9 cellular contexts compared by ENCODE assay signal in the genomic region with DNA sequence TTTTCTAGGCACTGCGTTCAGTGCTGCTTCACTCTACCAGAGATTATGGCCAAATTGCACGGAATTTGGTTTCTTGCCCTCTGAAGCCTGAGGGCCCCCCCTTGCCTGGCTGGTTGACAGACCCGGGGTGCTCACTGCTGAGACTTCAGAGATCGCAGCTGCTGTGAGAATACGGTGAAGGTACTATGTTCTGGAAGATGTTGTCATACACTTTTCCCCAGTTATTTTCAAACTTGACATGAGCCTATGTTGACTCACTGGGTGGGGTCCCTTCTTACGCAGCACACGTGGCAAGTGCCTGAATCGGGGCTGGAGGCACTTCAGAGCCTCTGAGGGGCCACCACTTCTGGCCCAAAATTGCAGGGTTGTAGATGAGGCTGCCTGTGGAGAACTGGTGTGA. TPM values are rescaled to one million over a fixed set of nuclear protein-coding genes. Genes with fewer than 3 reads are reported as not detected.
DNase-seq lines count a peak whose midpoint lies in the region; ATAC-seq and TF ChIP-seq lines count a peak whose summit lies in the region.
"Not testable (repeated sequence)": the region's sequence is repeated elsewhere in the genome, so short reads cannot be mapped to it uniquely, and the experiment has no call there.
"Had no signal": no experiment of that assay in that cellular context is flagged by ENCODE, and none has a peak within 500 bp of the region (broad histone marks: within the 10 kb centered on the region; RNA-seq: fewer than 3 reads in every experiment).

No MANE protein-coding gene starts in this region.

- H3F3A ChIP-seq in PC-9 (ENCODE audit: insufficient read depth, low read depth): peaks cover 33% of the 10 kb centered on the region

- H3K27ac Mint-ChIP-seq in activated CD4-positive, alpha-beta memory T cell treated with anti-CD3 and anti-CD28 coated beads for 36 hours: peak overlapping the region; percentile 49
- not testable (repeated sequence) for H3K27ac Mint-ChIP-seq in chondrocyte (ENCODE audit: unreplicated experiment); progenitor cell of endocrine pancreas

- POLR2A ChIA-PET in PC-9 (lab: Charles Lee; ENCODE audit: unreplicated experiment); activated CD4-positive, alpha-beta memory T cell treated with anti-CD3 and anti-CD28 coated beads for 36 hours (lab: Charles Lee): not testable (repeated sequence)

- intact Hi-C loops in PC-9 (cut with micrococcal nuclease; ENCODE audit: unreplicated experiment): loop anchor here (5.0 kb wide), 1 partner anchor 72 kb away; a partner anchor contains a TSS
- intact Hi-C loops in activated CD4-positive, alpha-beta memory T cell treated with anti-CD3 and anti-CD28 coated beads for 36 hours (cut with micrococcal nuclease): loop anchor here (5.0 kb wide), 1 partner anchor 97 kb away; a partner anchor contains a TSS
- intact Hi-C loops in left colon (cut with DNase I, micrococcal nuclease); stomach (cut with DNase I; ENCODE audit: low total_unique reads): not testable (repeated sequence)

- 35 to 53% (median 44%) methylated on average over 5 to 8 of the region's 8 CpGs for WGBS in stomach, 5 donors

- H4K20me1 ChIP-seq in PC-9 (ENCODE audit: insufficient read depth): not testable (repeated sequence)

- peaks cover 49% of the 10 kb centered on the region for H3K79me2 ChIP-seq in PC-9 (ENCODE audit: low read depth)

- H3K4me3 ChIP-seq in PC-9, stomach: not testable (repeated sequence)

- H3K27ac ChIP-seq in PC-9: peak overlapping the region; percentile 72; the same call in 1 of the 2 replicates
- peak overlapping the region; percentile 77 to 91 (median 87) for H3K27ac ChIP-seq in stomach

- H3K9me3 Mint-ChIP-seq in activated CD4-positive, alpha-beta memory T cell treated with anti-CD3 and anti-CD28 coated beads for 36 hours; chondrocyte (ENCODE audit: low read depth); progenitor cell of endocrine pancreas (ENCODE audit: low read depth): not testable (repeated sequence)

- TF ChIP-seq POLR2A in stomach (IDR thresholded peaks at IDR 0.05): not testable (repeated sequence)

- not testable (repeated sequence) for H2AFZ ChIP-seq in PC-9

- TF ChIP-seq EP300 in stomach (IDR thresholded peaks at IDR 0.05): not testable (repeated sequence)

- peaks cover 17% of the 10 kb centered on the region for H3K4me1 Mint-ChIP-seq in activated CD4-positive, alpha-beta memory T cell treated with anti-CD3 and anti-CD28 coated beads for 36 hours (ENCODE audit: low read depth)
- H3K4me1 Mint-ChIP-seq in chondrocyte (ENCODE audit: low read depth): peaks cover 14% of the 10 kb centered on the region
- not testable (repeated sequence) for H3K4me1 Mint-ChIP-seq in progenitor cell of endocrine pancreas (ENCODE audit: low read depth)

- CTCF ChIA-PET in PC-9 (lab: Charles Lee); activated CD4-positive, alpha-beta memory T cell treated with anti-CD3 and anti-CD28 coated beads for 36 hours (lab: Charles Lee): not testable (repeated sequence)

- peak; percentile 33 for DNase-seq in ELR (ENCODE audit: low read depth)
- not testable (repeated sequence) for DNase-seq in PC-9; activated CD4-positive, alpha-beta memory T cell treated with anti-CD3 and anti-CD28 coated beads for 36 hours; chondrocyte (ENCODE audit: low spot score); left colon; progenitor cell of endocrine pancreas (ENCODE audit: low spot score, unreplicated experiment); stomach
- DNase-seq in activated effector memory CD4-positive, alpha-beta T cell treated with anti-CD3 and anti-CD28 coated beads, Interleukin-2, amount 50 U/mL, for 16 hours: peak; percentile 13

- peak overlapping the region; percentile 85 for H3K4me2 ChIP-seq in PC-9

- not testable (repeated sequence) for BruUV-seq in PC-9 (replicated peaks; lab: Mats Ljungman, UMichigan)

- H3K27me3 ChIP-seq in PC-9 (ENCODE audit: insufficient read depth, low read depth); stomach: not testable (repeated sequence)

- H3K9me3 ChIP-seq in PC-9 (ENCODE audit: insufficient read depth, low read depth); stomach: not testable (repeated sequence)

- H3K27me3 Mint-ChIP-seq in activated CD4-positive, alpha-beta memory T cell treated with anti-CD3 and anti-CD28 coated beads for 36 hours; chondrocyte (ENCODE audit: low read depth); progenitor cell of endocrine pancreas: not testable (repeated sequence)

- H3K9me2 ChIP-seq in PC-9 (ENCODE audit: insufficient read depth): not testable (repeated sequence)

- not testable (repeated sequence) for H3K36me3 ChIP-seq in PC-9 (ENCODE audit: low read depth); stomach

- H3K4me3 Mint-ChIP-seq in activated CD4-positive, alpha-beta memory T cell treated with anti-CD3 and anti-CD28 coated beads for 36 hours: peak overlapping the region; percentile 66
- H3K4me3 Mint-ChIP-seq in chondrocyte (ENCODE audit: unreplicated experiment) (peak overlapping the region; percentile 4), progenitor cell of endocrine pancreas (ENCODE audit: low read depth) (peak overlapping the region; percentile 96)

- H3K36me3 Mint-ChIP-seq in activated CD4-positive, alpha-beta memory T cell treated with anti-CD3 and anti-CD28 coated beads for 36 hours: peaks cover 11% of the 10 kb centered on the region
- not testable (repeated sequence) for H3K36me3 Mint-ChIP-seq in chondrocyte (ENCODE audit: low read depth); progenitor cell of endocrine pancreas (ENCODE audit: insufficient read depth)

- H3K4me1 ChIP-seq in PC-9 (replicated peaks; ENCODE audit: insufficient read depth): peaks cover 33% of the 10 kb centered on the region
- peaks cover 0 to 30% (median 28%) of the 10 kb centered on the region in 4 donors for H3K4me1 ChIP-seq in stomach

- TF ChIP-seq CTCF in PC-9 (conservative IDR thresholded peaks at IDR 0.05); chondrocyte (IDR thresholded peaks at IDR 0.05); progenitor cell of endocrine pancreas (IDR thresholded peaks at IDR 0.05; ENCODE audit: unreplicated experiment); stomach (IDR thresholded peaks at IDR 0.05): not testable (repeated sequence)

- peak; percentile 60 for ATAC-seq in left colon

RNA-seq across cellular contexts. Expression of a gene that starts 2.0 kb away (rescaled TPM):
- total RNA-seq in PC-9 (2021) (60.4 and 66.5 TPM in 2 replicates), chondrocyte (27.3 to 29.7 TPM (median 27.4 TPM) in 3 replicates), left colon (10 to 100 TPM; 49.3 to 79.6 TPM), progenitor cell of endocrine pancreas (21.4 and 24.5 TPM in 2 replicates), stomach (10 to 100 TPM in 4 of 5 donors, under 1 TPM in 1; 0.89 to 45.6 (median 27.2) TPM)
- 10 to 100 TPM; 61.8 to 62.7 TPM for total RNA-seq in activated CD4-positive, alpha-beta memory T cell treated with anti-CD3 and anti-CD28 coated beads for 36 hours
- polyA plus RNA-seq in stomach: 10 to 100 TPM; 14.4 to 28.6 (median 14.7) TPM

RNA-seq across cellular contexts. Expression of a gene that starts 39.7 kb away (rescaled TPM):
- 14.8 and 21.2 TPM in 2 replicates for total RNA-seq in PC-9 (2021)
- 1 to 10 TPM; 1.6 to 2.4 TPM for total RNA-seq in activated CD4-positive, alpha-beta memory T cell treated with anti-CD3 and anti-CD28 coated beads for 36 hours
- total RNA-seq in chondrocyte: 2.8 to 4.3 TPM (median 3.1 TPM) in 3 replicates
- total RNA-seq in left colon: under 1 TPM; 0.34 to 0.76 TPM
- total RNA-seq in progenitor cell of endocrine pancreas: 6.3 and 6.6 TPM in 2 replicates
- total RNA-seq in stomach: under 1 TPM in 1 of 5 donors, not detected in 4; 0.55 TPM
- polyA plus RNA-seq in stomach: 10 to 100 TPM in 1 of 3 donors, under 1 TPM in 2; 0.50 to 74.4 (median 0.76) TPM
- polyA plus RNA-seq: CD8-positive, alpha-beta memory T cell had no signal

Comparison
In these comparisons a context has a peak if more than half of its experiments do, and no peak if none do; other contexts are left out.
1. H3K4me3 Mint-ChIP-seq: peak in every context shown above with its lines; median percentile 96 in progenitor cell of endocrine pancreas; 66 in activated CD4-positive, alpha-beta memory T cell treated with anti-CD3 and anti-CD28 coated beads for 36 hours; 4 in chondrocyte.